1 cellular context compared by ENCODE assay signal in genomic region chr18:47930844-47931706, GRCh38.
A peak's percentile ranks its signal among the peaks of the same experiment; 100 is the strongest.
TF ChIP-seq lines count a peak whose summit lies in the region.

No MANE protein-coding gene starts in this region.

TF ChIP-seq in HepG2, 621 proteins besides CTCF, POLR2A, EP300 and RAD21 (continued from another document and continues in another):
- no peak for TF ChIP-seq ZNF512 (CRISPR knock-in tag; IDR thresholded peaks at IDR 0.05)
- TF ChIP-seq YY1 (IDR thresholded peaks at IDR 0.05; ENCODE audit: insufficient read depth, insufficient replicate concordance, low read depth, low read length): no peak
- peak; percentile 75 for TF ChIP-seq MLXIP (CRISPR knock-in tag; IDR thresholded peaks at IDR 0.05; ENCODE audit: borderline replicate concordance)
- peak; percentile 17; the same call in 1 of the 2 replicates for TF ChIP-seq RXRA (CRISPR knock-in tag; IDR thresholded peaks at IDR 0.05)
- TF ChIP-seq HMGA1 (CRISPR knock-in tag; conservative IDR thresholded peaks at IDR 0.05): no peak
- TF ChIP-seq PATZ1 (CRISPR knock-in tag; IDR thresholded peaks at IDR 0.05): peak; percentile 55
- TF ChIP-seq KMT2B (CRISPR knock-in tag; IDR thresholded peaks at IDR 0.05): no peak; the same call in 1 of the 2 replicates
- no peak for TF ChIP-seq CCAR2 (optimal IDR thresholded peaks at IDR 0.05; ENCODE audit: low read depth, low read length)
- peak; percentile 89; the same call in 1 of the 2 replicates for TF ChIP-seq ZBTB8A (CRISPR knock-in tag; IDR thresholded peaks at IDR 0.05; ENCODE audit: borderline replicate concordance, low read depth)
- TF ChIP-seq ZNF367 (CRISPR knock-in tag; IDR thresholded peaks at IDR 0.05; ENCODE audit: borderline replicate concordance): peak; percentile 85; the same call in 1 of the 2 replicates
- TF ChIP-seq MXD3 (CRISPR knock-in tag; IDR thresholded peaks at IDR 0.05): peak; percentile 94; the same call in 1 of the 2 replicates
- TF ChIP-seq FOXO4 (CRISPR knock-in tag; conservative IDR thresholded peaks at IDR 0.05): no peak
- TF ChIP-seq TIGD3 (CRISPR knock-in tag; IDR thresholded peaks at IDR 0.05; ENCODE audit: borderline replicate concordance): no peak
- peak; percentile 55; the same call in 1 of the 2 replicates for TF ChIP-seq ELF4 (CRISPR knock-in tag; IDR thresholded peaks at IDR 0.05; ENCODE audit: borderline replicate concordance)
- no peak for TF ChIP-seq HHEX (CRISPR knock-in tag; IDR thresholded peaks at IDR 0.05)
- peak; percentile 74 for TF ChIP-seq ZNF770 (CRISPR knock-in tag; IDR thresholded peaks at IDR 0.05)
- TF ChIP-seq CHD4 (IDR thresholded peaks at IDR 0.05; ENCODE audit: borderline replicate concordance, low read length): no peak
- TF ChIP-seq MAFK (conservative IDR thresholded peaks at IDR 0.05 in 1 of 2, IDR thresholded peaks at IDR 0.05 in 1 of 2; ENCODE audit: low read length in 2 of 2): no peak
- TF ChIP-seq NFIC (IDR thresholded peaks at IDR 0.05; ENCODE audit: low read length): no peak
- TF ChIP-seq HOXA5 (CRISPR knock-in tag; IDR thresholded peaks at IDR 0.05): peak; percentile 76; the same call in 1 of the 2 replicates
- no peak for TF ChIP-seq GPBP1L1 (CRISPR knock-in tag; IDR thresholded peaks at IDR 0.05)
- peak; percentile 78; the same call in 1 of the 2 replicates for TF ChIP-seq ZNF337 (CRISPR knock-in tag; IDR thresholded peaks at IDR 0.05; ENCODE audit: borderline replicate concordance, low read depth)
- TF ChIP-seq ZNF639 (CRISPR knock-in tag; conservative IDR thresholded peaks at IDR 0.05): peak; percentile 91
- TF ChIP-seq ZBED4 (CRISPR knock-in tag; IDR thresholded peaks at IDR 0.05; ENCODE audit: borderline replicate concordance): no peak
- peak; percentile 49; the same call in 1 of the 2 replicates for TF ChIP-seq GMEB2 (CRISPR knock-in tag; IDR thresholded peaks at IDR 0.05; ENCODE audit: low read depth)
- TF ChIP-seq RFX5 (IDR thresholded peaks at IDR 0.05; ENCODE audit: low read depth, low read length): 0 out of 2 replicates have a peak, but pooled peaks have one; percentile 6
- peak; percentile 68 for TF ChIP-seq DRAP1 (CRISPR knock-in tag; IDR thresholded peaks at IDR 0.05)
- TF ChIP-seq HOXA9 (CRISPR knock-in tag; IDR thresholded peaks at IDR 0.05; ENCODE audit: borderline replicate concordance): peak; percentile 89
- no peak for TF ChIP-seq ZFP62 (CRISPR knock-in tag; IDR thresholded peaks at IDR 0.05)
- no peak for TF ChIP-seq ZKSCAN5 (CRISPR knock-in tag; IDR thresholded peaks at IDR 0.05)
- peak; percentile 88 for TF ChIP-seq ZNF564 (CRISPR knock-in tag; IDR thresholded peaks at IDR 0.05)
- no peak for TF ChIP-seq TFAP4 (IDR thresholded peaks at IDR 0.05; ENCODE audit: borderline replicate concordance, low read depth)
